ENCODE assay signal across 8 cellular contexts in the genomic region with DNA sequence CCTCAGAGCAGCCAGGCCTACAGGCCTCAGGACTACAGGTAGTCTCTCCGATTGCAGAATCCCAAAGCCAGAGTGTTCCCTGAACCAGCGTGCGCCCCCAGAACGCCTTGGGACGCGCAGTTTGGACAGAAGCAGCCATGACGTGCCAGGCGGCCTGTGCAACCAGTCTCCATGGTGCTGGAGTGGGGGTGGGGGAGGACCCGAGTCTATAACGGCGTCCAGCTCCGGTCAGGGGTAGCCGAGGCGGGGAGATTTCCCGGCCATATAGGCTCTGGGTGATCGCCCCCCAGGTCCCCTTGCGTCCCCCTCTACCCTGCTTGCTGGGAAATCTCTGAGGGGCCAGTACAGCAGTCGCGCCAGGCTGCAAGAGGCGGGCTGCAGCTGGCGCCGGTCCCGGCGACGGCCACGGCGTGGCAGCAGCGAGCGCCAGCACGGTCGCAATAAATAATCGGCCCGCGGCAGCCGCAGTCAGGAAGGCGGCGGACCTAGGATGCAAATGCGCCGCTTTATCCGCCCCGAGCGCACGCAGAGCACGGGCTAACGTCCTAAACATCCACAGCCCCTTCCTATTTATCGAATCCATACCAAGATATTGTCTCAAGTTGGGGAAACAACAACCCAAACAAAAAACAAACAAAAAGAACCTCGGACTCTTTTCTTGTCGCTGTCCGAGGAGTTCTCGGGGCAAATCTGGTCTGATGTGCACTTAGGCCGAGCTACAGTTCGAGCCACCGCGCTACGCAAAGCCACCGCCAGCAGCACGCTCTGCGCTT. TPM values are rescaled to one million over a fixed set of nuclear protein-coding genes. Genes with fewer than 3 reads are reported as not detected.
DNase-seq lines count a peak whose midpoint lies in the region; ATAC-seq and TF ChIP-seq lines count a peak whose summit lies in the region.

No MANE protein-coding gene starts in this region.

- TF ChIP-seq CTCF in WI38 (IDR thresholded peaks at IDR 0.05; ENCODE audit: low read depth, low read length) (peak; percentile 67), lower leg skin (IDR thresholded peaks at IDR 0.05) (peak in 1 of 3 donors; percentile 38)

- peak overlapping the region; percentile 54 for H3K4me3 ChIP-seq in WI38 (ENCODE audit: low read depth, low read length)
- H3K4me3 ChIP-seq in lower leg skin (ENCODE audit: low read depth, poor library complexity, severe bottlenecking): peak overlapping the region; percentile 45

- ATAC-seq in HG02678 (IDR thresholded peaks at IDR 0.05; ENCODE audit: unreplicated experiment): peak; percentile 86

- 1 to 2% methylated on average over 38 to 42 of the region's 58 CpGs for WGBS in lower leg skin, 2 donors

- no peak for TF ChIP-seq POLR2A in lower leg skin (IDR thresholded peaks at IDR 0.05)

- intact Hi-C loops in lower leg skin (cut with DNase I; ENCODE audit: low total_unique reads): loop anchor here (5.0 kb wide), 1 partner anchor 288 kb away; a partner anchor contains a TSS

- peak; percentile 67 to 83 for DNase-seq in NCI-H187 (lab: John Stamatoyannopoulos, UW)
- no peak for DNase-seq in NCI-H187 treated with DMSO at 0.1 percent for 48 hours (lab: John Stamatoyannopoulos, UW)
- peak; percentile 44 to 64 for DNase-seq in NCI-H1930 (lab: John Stamatoyannopoulos, UW)
- DNase-seq in dedifferentiated amniotic fluid mesenchymal stem cell (ENCODE audit: extremely low spot score): peak; percentile 48
- DNase-seq in lower leg skin (ENCODE audit: low spot score in 2 of 2): peak; percentile 65 to 96
- peak; percentile 49 to 59 for DNase-seq in stimulated activated CD4-positive, alpha-beta T cell treated with anti-CD3 and anti-CD28 coated beads, Interleukin-4, amount 100 ng/mL, for 48 hours (ENCODE audit: low read depth in 2 of 2)

RNA-seq across cellular contexts. Expression of a gene that starts 1.6 kb away (rescaled TPM):
- 10 to 100 TPM in 2 of 4 donors, 1 to 10 TPM in 2; 4.9 to 20.2 (median 13.2) TPM for total RNA-seq in lower leg skin

RNA-seq across cellular contexts. Expression of a gene that starts 3.2 kb away (rescaled TPM):
- total RNA-seq in lower leg skin: 10 to 100 TPM in 3 of 4 donors, 1 to 10 TPM in 1; 5.7 to 15.4 (median 12.4) TPM

RNA-seq across cellular contexts. Expression of a gene that starts 5.7 kb away (rescaled TPM):
- total RNA-seq in lower leg skin: 10 to 100 TPM; 10.0 to 26.1 (median 18.1) TPM

RNA-seq across cellular contexts. Expression of a gene that starts 7.3 kb away (rescaled TPM):
- total RNA-seq in lower leg skin: 10 to 100 TPM in 1 of 4 donors, 1 to 10 TPM in 3; 5.1 to 15.1 (median 6.1) TPM

RNA-seq across cellular contexts. Expression of a gene that starts 14.6 kb away (rescaled TPM):
- 10 to 100 TPM; 43.1 to 50.1 (median 46.9) TPM for total RNA-seq in lower leg skin
